ENCODE assay signal across 32 cellular contexts in the genomic region with DNA sequence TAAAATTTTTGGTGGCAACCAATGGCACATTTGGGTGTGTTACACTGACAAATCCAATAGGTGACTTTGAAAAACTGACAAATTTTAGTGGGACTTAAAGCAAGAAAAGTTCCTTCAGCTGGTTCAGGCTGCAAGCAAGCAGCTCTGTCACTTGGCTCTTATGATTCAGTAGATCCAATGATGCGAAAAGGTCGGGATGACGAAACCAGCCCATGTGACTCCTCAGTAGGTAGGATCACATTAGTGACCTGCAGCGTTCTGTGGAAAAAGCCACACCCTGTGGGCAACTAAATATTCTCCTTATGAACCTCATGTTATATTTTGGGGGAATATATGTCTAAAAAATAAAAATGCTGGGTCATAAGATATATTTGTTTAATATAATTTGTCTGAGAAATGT. TPM values are rescaled to one million over a fixed set of nuclear protein-coding genes. Genes with fewer than 3 reads are reported as not detected.
"Had no signal": no experiment of that assay in that cellular context is flagged by ENCODE, and none has a peak within 500 bp of the region (broad histone marks: within the 10 kb centered on the region; RNA-seq: fewer than 3 reads in every experiment).

No MANE protein-coding gene starts in this region.

- ATAC-seq: activated CD8-positive, alpha-beta memory T cell treated with anti-CD3 and anti-CD28 coated beads, Interleukin-2, amount 10 ng/mL, durations not matched to agents 7 days and 5 days; gastroesophageal sphincter; heart right ventricle; left colon; right cardiac atrium had no signal

- H3K4me3 Mint-ChIP-seq: activated CD4-positive, alpha-beta memory T cell treated with anti-CD3 and anti-CD28 coated beads for 36 hours; activated CD8-positive, alpha-beta memory T cell treated with anti-CD3 and anti-CD28 coated beads, Interleukin-2, amount 10 ng/mL, durations not matched to agents 7 days and 5 days; nephron had no signal

- H3K9me3 ChIP-seq: ascending aorta, esophagus muscularis mucosa, gastroesophageal sphincter, heart right ventricle, neutrophil, ovary, prostate gland, stomach, suprapubic skin, tibial nerve had no signal

- H3K36me3 ChIP-seq: ascending aorta, brain microvascular endothelial cell, esophagus muscularis mucosa, gastroesophageal sphincter, heart right ventricle, neutrophil, ovary, prostate gland, stomach, suprapubic skin, tibial nerve had no signal

- H3K27ac ChIP-seq: ascending aorta, brain microvascular endothelial cell, esophagus muscularis mucosa, gastroesophageal sphincter, heart right ventricle, neutrophil, ovary, prostate gland, stomach, suprapubic skin, tibial nerve had no signal

- H3K27ac Mint-ChIP-seq: activated CD4-positive, alpha-beta memory T cell treated with anti-CD3 and anti-CD28 coated beads for 36 hours; activated CD8-positive, alpha-beta memory T cell treated with anti-CD3 and anti-CD28 coated beads, Interleukin-2, amount 10 ng/mL, durations not matched to agents 7 days and 5 days; nephron had no signal

- H3K4me3 ChIP-seq: ascending aorta, esophagus muscularis mucosa, gastroesophageal sphincter, heart right ventricle, ovary, prostate gland, stomach, suprapubic skin, tibial nerve had no signal

- H3K36me3 Mint-ChIP-seq: activated CD4-positive, alpha-beta memory T cell treated with anti-CD3 and anti-CD28 coated beads for 36 hours; activated CD8-positive, alpha-beta memory T cell treated with anti-CD3 and anti-CD28 coated beads, Interleukin-2, amount 10 ng/mL, durations not matched to agents 7 days and 5 days had no signal

- H3K9me3 Mint-ChIP-seq: activated CD4-positive, alpha-beta memory T cell treated with anti-CD3 and anti-CD28 coated beads for 36 hours had no signal

- H3K4me1 ChIP-seq: ascending aorta, esophagus muscularis mucosa, gastroesophageal sphincter, heart right ventricle, prostate gland, stomach, suprapubic skin, tibial nerve had no signal

- H3K27me3 ChIP-seq: ascending aorta, brain microvascular endothelial cell, esophagus muscularis mucosa, gastroesophageal sphincter, heart right ventricle, neutrophil, ovary, stomach, suprapubic skin, tibial nerve had no signal

- H3K4me1 Mint-ChIP-seq: activated CD8-positive, alpha-beta memory T cell treated with anti-CD3 and anti-CD28 coated beads, Interleukin-2, amount 10 ng/mL, durations not matched to agents 7 days and 5 days; nephron had no signal

- DNase-seq: activated CD4-positive, alpha-beta memory T cell treated with anti-CD3 and anti-CD28 coated beads for 36 hours; activated CD4-positive, alpha-beta T cell treated with anti-CD3 and anti-CD28 coated beads for 48 hours; activated CD8-positive, alpha-beta memory T cell treated with anti-CD3 and anti-CD28 coated beads, Interleukin-2, amount 10 ng/mL, durations not matched to agents 7 days and 5 days; activated gamma-delta T cell; activated naive CD4-positive, alpha-beta T cell treated with anti-CD3 and anti-CD28 coated beads, Interleukin-2, amount 50 U/mL, for 16 hours; activated T-cell treated with anti-CD3 and anti-CD28 coated beads for 4 hours; brain microvascular endothelial cell; central memory CD4-positive, alpha-beta T cell; dermis blood vessel endothelial cell; effector CD8-positive, alpha-beta T cell; heart right ventricle; islet precursor cell; left colon; mesenchymal stem cell; ovary; right cardiac atrium; stimulated activated CD4-positive, alpha-beta T cell treated with anti-CD3 and anti-CD28 coated beads, Interleukin-4, amount 100 ng/mL, for 4 hours; stomach had no signal

RNA-seq across cellular contexts. Expression of a gene that starts 13.3 kb away (rescaled TPM):
- total RNA-seq: activated CD4-positive, alpha-beta memory T cell treated with anti-CD3 and anti-CD28 coated beads for 36 hours; activated CD8-positive, alpha-beta memory T cell treated with anti-CD3 and anti-CD28 coated beads, Interleukin-2, amount 10 ng/mL, durations not matched to agents 7 days and 5 days; ascending aorta; dermis blood vessel endothelial cell; esophagus muscularis mucosa; gastroesophageal sphincter; heart right ventricle; left colon; lower leg skin; mononuclear cell; myocyte; ovary; right cardiac atrium; stomach; suprapubic skin; T-helper 2 cell treated with Interferon-gamma antibody and Interleukin-4, amounts not matched to agents 100 ng/mL and 5 ng/mL, for 36 hours; tibial nerve; urinary bladder had no signal
- polyA plus RNA-seq: adipose tissue, heart right ventricle, ovary, right cardiac atrium, stomach, urinary bladder had no signal

RNA-seq across cellular contexts. Expression of a gene that starts 34.3 kb away (rescaled TPM):
- total RNA-seq: activated CD4-positive, alpha-beta memory T cell treated with anti-CD3 and anti-CD28 coated beads for 36 hours; activated CD8-positive, alpha-beta memory T cell treated with anti-CD3 and anti-CD28 coated beads, Interleukin-2, amount 10 ng/mL, durations not matched to agents 7 days and 5 days; ascending aorta; left colon; myocyte; T-helper 2 cell treated with Interferon-gamma antibody and Interleukin-4, amounts not matched to agents 100 ng/mL and 5 ng/mL, for 36 hours had no signal
- polyA plus RNA-seq: stomach had no signal
